1 cellular context compared by ENCODE assay signal in the genomic region with DNA sequence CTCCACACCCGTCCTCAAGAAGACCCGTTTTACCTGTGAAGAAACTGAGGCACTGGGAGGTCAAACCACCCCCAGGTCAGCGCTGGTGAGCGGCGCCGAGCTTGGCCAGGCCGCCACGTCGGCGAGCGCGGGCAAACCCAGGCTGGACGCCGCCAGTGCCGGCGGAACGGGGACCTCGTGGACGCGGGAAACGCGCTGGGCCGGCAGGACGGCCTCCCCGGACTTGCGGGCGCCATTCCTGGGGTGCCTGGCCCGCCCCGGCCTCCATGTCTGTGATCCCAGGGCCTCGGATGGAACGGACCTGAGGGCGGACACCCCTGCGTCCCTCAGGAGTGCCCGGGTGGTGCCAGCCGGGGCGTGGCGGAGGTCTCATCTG.
TF ChIP-seq lines count a peak whose summit lies in the region.

No MANE protein-coding gene starts in this region.

TF ChIP-seq in A549, 52 proteins besides CTCF, POLR2A, EP300 and RAD21 (continued from another document):
- TF ChIP-seq, protein P1, sequence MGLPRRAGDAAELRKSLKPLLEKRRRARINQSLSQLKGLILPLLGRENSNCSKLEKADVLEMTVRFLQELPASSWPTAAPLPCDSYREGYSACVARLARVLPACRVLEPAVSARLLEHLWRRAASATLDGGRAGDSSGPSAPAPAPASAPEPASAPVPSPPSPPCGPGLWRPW (IDR thresholded peaks at IDR 0.05), result no peak
- no peak for TF ChIP-seq ZSCAN20 (CRISPR knock-in tag; IDR thresholded peaks at IDR 0.05)
